1 cellular context compared by ENCODE assay signal in the genomic region with DNA sequence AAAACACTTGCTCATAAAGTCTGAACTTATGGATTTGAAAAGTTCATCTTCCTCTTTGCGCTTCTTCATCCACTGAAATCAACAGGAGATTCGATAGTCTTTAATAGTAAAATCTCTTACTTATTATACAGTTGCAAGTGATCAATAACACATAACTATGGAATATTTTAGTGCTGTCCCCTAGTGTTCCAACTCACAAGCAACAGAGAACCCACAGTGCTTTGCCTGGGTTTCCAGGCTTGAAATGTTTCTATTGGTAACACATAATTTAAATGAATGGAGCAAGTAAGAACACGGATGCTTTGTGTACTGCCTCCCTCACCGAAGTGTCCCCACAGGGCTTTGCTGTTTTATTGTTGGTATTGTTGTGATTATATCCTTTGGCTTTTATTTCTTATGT.
TF ChIP-seq lines count a peak whose summit lies in the region.

No MANE protein-coding gene starts in this region.

TF ChIP-seq in HepG2, 621 proteins besides CTCF, POLR2A, EP300 and RAD21 (continued from another document):
- TF ChIP-seq, protein P1, sequence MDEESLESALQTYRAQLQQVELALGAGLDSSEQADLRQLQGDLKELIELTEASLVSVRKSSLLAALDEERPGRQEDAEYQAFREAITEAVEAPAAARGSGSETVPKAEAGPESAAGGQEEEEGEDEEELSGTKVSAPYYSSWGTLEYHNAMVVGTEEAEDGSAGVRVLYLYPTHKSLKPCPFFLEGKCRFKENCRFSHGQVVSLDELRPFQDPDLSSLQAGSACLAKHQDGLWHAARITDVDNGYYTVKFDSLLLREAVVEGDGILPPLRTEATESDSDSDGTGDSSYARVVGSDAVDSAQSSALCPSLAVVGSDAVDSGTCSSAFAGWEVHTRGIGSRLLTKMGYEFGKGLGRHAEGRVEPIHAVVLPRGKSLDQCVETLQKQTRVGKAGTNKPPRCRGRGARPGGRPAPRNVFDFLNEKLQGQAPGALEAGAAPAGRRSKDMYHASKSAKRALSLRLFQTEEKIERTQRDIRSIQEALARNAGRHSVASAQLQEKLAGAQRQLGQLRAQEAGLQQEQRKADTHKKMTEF (CRISPR knock-in tag; IDR thresholded peaks at IDR 0.05), result no peak
